In genomic region chr4:39539026-39539690, GRCh38 we compare ENCODE assay signal across 15 cellular contexts. TPM values are rescaled to one million over a fixed set of nuclear protein-coding genes. Genes with fewer than 3 reads are reported as not detected.
DNase-seq lines count a peak whose midpoint lies in the region; FAIRE-seq and TF ChIP-seq lines count a peak whose summit lies in the region.
"Had no signal": no experiment of that assay in that cellular context is flagged by ENCODE, and none has a peak within 500 bp of the region (broad histone marks: within the 10 kb centered on the region; RNA-seq: fewer than 3 reads in every experiment).

No MANE protein-coding gene starts in this region.

- peaks cover 0 to 3% of the 10 kb centered on the region in 2 experiments for H3K36me3 ChIP-seq in keratinocyte (ENCODE audit: control insufficient read depth in 2 of 2, extremely low read depth in 1 of 2, insufficient read depth in 2 of 2, low read length in 2 of 2)
- no peaks in the 10 kb centered on the region for H3K36me3 ChIP-seq in smooth muscle cell (ENCODE audit: low read depth)

- H4K20me1 ChIP-seq in keratinocyte (ENCODE audit: control insufficient read depth, extremely low read depth, insufficient read depth, low read length): no peaks in the 10 kb centered on the region
- peaks cover 5% of the 10 kb centered on the region for H4K20me1 ChIP-seq in smooth muscle cell (ENCODE audit: low read depth)

- dilution Hi-C loops in keratinocyte (cut with MboI; ENCODE audit: extremely low pct_ligation_motif_present, low sequenced_read_pairs): no loop called here

- no peaks in the 10 kb centered on the region for H3K79me2 ChIP-seq in keratinocyte (ENCODE audit: control insufficient read depth, insufficient read depth, low read length)
- H3K79me2 ChIP-seq in smooth muscle cell (ENCODE audit: low read depth): no peaks in the 10 kb centered on the region

- FAIRE-seq in keratinocyte (lab: Jason Lieb, UNC): peak; percentile 44
- FAIRE-seq: D721Med, endometrium had no signal

- WGBS in smooth muscle cell (ENCODE audit: low lambda C conversion rate): 93% methylated on average over 7 of the region's 7 CpGs

- DNase-seq in NCI-H748 (lab: John Stamatoyannopoulos, UW; ENCODE audit: unreplicated experiment) (peak; percentile 56), NCI-H748 treated with DMSO at 0.1 percent for 48 hours (lab: John Stamatoyannopoulos, UW) (no peak), SK-N-DZ (ENCODE audit: low spot score) (peak; percentile 24), keratinocyte (ENCODE audit: low read depth, low spot score) (no peak), smooth muscle cell (lab: John Stamatoyannopoulos, UW; ENCODE audit: unreplicated experiment) (no peak), epidermal melanocyte (ENCODE audit: insufficient read length, low spot score) (no peak), coronary artery (ENCODE audit: low spot score) (no peak)
- DNase-seq in activated T-cell treated with anti-CD3 and anti-CD28 coated beads, Interleukin-2, amount 50 U/mL, for 1 hour: no peak
- DNase-seq: activated CD4-positive, alpha-beta T cell treated with anti-CD3 and anti-CD28 coated beads, Interleukin-2, amount 50 U/mL, for 48 hours; H7; head of caudate nucleus; left ventricle myocardium inferior; NCI-H226 had no signal

- TF ChIP-seq CTCF in keratinocyte (optimal IDR thresholded peaks at IDR 0.05 in 1 of 3, IDR thresholded peaks at IDR 0.05 in 1 of 3, conservative IDR thresholded peaks at IDR 0.05 in 1 of 3; ENCODE audit: extremely low read depth in 1 of 3, insufficient read depth in 2 of 3, low read length in 3 of 3): no peak
- no peak for TF ChIP-seq CTCF in smooth muscle cell (IDR thresholded peaks at IDR 0.05; ENCODE audit: borderline replicate concordance, insufficient read depth, poor library complexity, severe bottlenecking)
- TF ChIP-seq CTCF in coronary artery (IDR thresholded peaks at IDR 0.05): no peak

- H3K27me3 ChIP-seq in keratinocyte (ENCODE audit: control insufficient read depth, extremely low read depth, insufficient read depth, low read length) (no peaks in the 10 kb centered on the region), smooth muscle cell (ENCODE audit: low read depth) (no peaks in the 10 kb centered on the region)

- H3K9ac ChIP-seq in keratinocyte (ENCODE audit: control insufficient read depth, extremely low read depth, insufficient read depth, low read length) (no peak overlapping the region), smooth muscle cell (ENCODE audit: low read depth) (no peak overlapping the region)

- no peaks in the 10 kb centered on the region for H3F3A ChIP-seq in smooth muscle cell (ENCODE audit: low read depth)

- H3K9me3 ChIP-seq in keratinocyte (ENCODE audit: control insufficient read depth, low read depth, low read length) (no peaks in the 10 kb centered on the region), smooth muscle cell (replicated peaks; ENCODE audit: low read depth) (no peaks in the 10 kb centered on the region)
- H3K9me3 ChIP-seq: left ventricle myocardium inferior had no signal

- no peaks in the 10 kb centered on the region for H3K9me1 ChIP-seq in keratinocyte (ENCODE audit: control insufficient read depth, extremely low read depth, insufficient read depth, low read length)

- H3K27ac ChIP-seq in keratinocyte (ENCODE audit: control insufficient read depth, insufficient read depth, low read length) (peak overlapping the region; percentile 17), smooth muscle cell (ENCODE audit: low read depth) (peak overlapping the region; percentile 67), coronary artery (no peak overlapping the region)
- H3K27ac ChIP-seq: left ventricle myocardium inferior had no signal

- peak overlapping the region; percentile 37 for H3K4me2 ChIP-seq in keratinocyte (ENCODE audit: control insufficient read depth, extremely low read depth, insufficient read depth, low read depth, low read length)
- H3K4me2 ChIP-seq in smooth muscle cell: no peak overlapping the region

- H3K4me3 ChIP-seq in keratinocyte (ENCODE audit: control insufficient read depth in 2 of 3, extremely low read depth in 1 of 3, insufficient read depth in 2 of 3, low read depth in 1 of 3, low read length in 3 of 3) (no peak overlapping the region), smooth muscle cell (no peak overlapping the region), coronary artery (no peak overlapping the region)
- H3K4me3 ChIP-seq: left ventricle myocardium inferior had no signal

- H3K4me1 ChIP-seq in keratinocyte (ENCODE audit: control insufficient read depth, extremely low read depth, insufficient read depth, low read length): peaks cover 29% of the 10 kb centered on the region
- peaks cover 6% of the 10 kb centered on the region for H3K4me1 ChIP-seq in smooth muscle cell (ENCODE audit: low read depth)
- H3K4me1 ChIP-seq: left ventricle myocardium inferior had no signal

- H2AFZ ChIP-seq in keratinocyte (ENCODE audit: control insufficient read depth, low read length): no peak overlapping the region
- no peak overlapping the region for H2AFZ ChIP-seq in smooth muscle cell (ENCODE audit: low read depth)

RNA-seq across cellular contexts. Expression of gene UGDH, which starts 11.9 kb away (rescaled TPM):
- polyA plus RNA-seq in SK-N-DZ (2014; cell fraction: cytosol; rRNA removed): 18.6 and 27.2 TPM in 2 replicates
- 6.6 and 10.3 TPM in 2 replicates for polyA plus RNA-seq in SK-N-DZ (2014; cell fraction: nucleus; rRNA removed)
- polyA plus RNA-seq in keratinocyte (23.5 to 39.4 TPM (median 33.0 TPM) in 3 replicates), smooth muscle cell (88.8 and 128 TPM in 2 replicates)
- polyA plus RNA-seq in keratinocyte (2011; ENCODE audit: low read depth): 20.2 TPM
- 26.6 and 38.1 TPM in 2 replicates for polyA plus RNA-seq in keratinocyte (2011; cell fraction: cytosol; rRNA removed)
- 24.2 and 30.3 TPM in 2 replicates for polyA plus RNA-seq in keratinocyte (2011; cell fraction: nucleus; rRNA removed)
- 13.5 and 30.1 TPM in 2 replicates for polyA plus RNA-seq in keratinocyte (2012; ENCODE audit: low replicate concordance)
- 7.0 to 31.5 TPM (median 19.3 TPM) in 3 replicates for polyA minus RNA-seq in keratinocyte
- polyA minus RNA-seq in keratinocyte (2011; cell fraction: cytosol; rRNA and poly(A)+ RNA removed): 44.9 TPM
- polyA minus RNA-seq in keratinocyte (2011; cell fraction: nucleus; rRNA and poly(A)+ RNA removed): 9.3 and 28.9 TPM in 2 replicates
- 98.0 and 107 TPM in 2 replicates for total RNA-seq in smooth muscle cell

Comparison
In these comparisons a context has a peak if more than half of its experiments do, and no peak if none do; other contexts are left out.
1. DNase-seq: peak in NCI-H748 (single experiment) and SK-N-DZ (single experiment); none in NCI-H748 treated with DMSO at 0.1 percent for 48 hours (single experiment), keratinocyte (single experiment), smooth muscle cell (single experiment), epidermal melanocyte (single experiment), activated T-cell treated with anti-CD3 and anti-CD28 coated beads, Interleukin-2, amount 50 U/mL, for 1 hour (single experiment) and coronary artery (single experiment).
2. H3K27ac ChIP-seq: peak in keratinocyte (single experiment) and smooth muscle cell (single experiment); none in coronary artery (0 of 2).